In the genomic region with DNA sequence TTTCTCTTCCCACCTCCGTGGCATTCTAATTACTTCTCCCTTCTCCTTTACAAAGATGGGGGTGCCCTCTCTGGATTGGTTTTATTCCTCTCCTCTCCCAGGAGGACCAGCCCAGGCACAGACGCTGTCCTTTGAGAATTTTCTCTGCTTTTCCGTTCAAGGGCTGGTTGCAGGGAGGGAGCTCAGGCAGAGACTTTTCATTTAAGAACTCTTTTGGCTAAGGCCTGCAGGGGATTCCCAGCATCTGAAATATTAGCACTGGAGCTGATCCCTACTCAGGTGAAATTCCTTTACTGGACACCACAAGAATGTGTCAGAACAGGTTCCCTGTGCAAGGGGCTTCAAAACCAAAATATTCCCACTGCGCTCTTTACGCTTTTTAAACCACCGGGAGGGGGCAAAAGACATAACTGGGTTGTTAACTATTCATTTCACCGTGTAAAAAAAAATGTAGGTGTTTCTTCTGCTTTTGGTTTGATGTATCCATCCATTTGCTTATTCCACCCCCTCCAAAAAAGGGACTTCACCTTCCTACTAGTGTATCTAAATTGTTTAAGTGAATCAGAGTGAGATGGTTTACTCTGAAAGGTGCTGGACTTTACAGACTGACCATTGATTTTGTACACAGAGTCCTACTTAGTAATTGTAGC, we compare ENCODE assay signal across 8 cellular contexts. TPM values are rescaled to one million over a fixed set of nuclear protein-coding genes. Genes with fewer than 3 reads are reported as not detected.
DNase-seq lines count a peak whose midpoint lies in the region; ATAC-seq and TF ChIP-seq lines count a peak whose summit lies in the region.

No MANE protein-coding gene starts in this region.

- H3K9ac ChIP-seq in DND-41 (ENCODE audit: low read depth, low read length) = peak overlapping the region; percentile 80

- ATAC-seq in DND-41 (ENCODE audit: insufficient read depth, low read depth) (no peak), GM18498 (IDR thresholded peaks at IDR 0.05; ENCODE audit: unreplicated experiment) (no peak)

- H3K9me3 Mint-ChIP-seq in activated naive CD4-positive, alpha-beta T cell treated with anti-CD3 and anti-CD28 coated beads, Interleukin-2, amount 10 ng/mL, durations not matched to agents 7 days and 5 days = no peaks in the 10 kb centered on the region
- peaks cover 4% of the 10 kb centered on the region for H3K9me3 Mint-ChIP-seq in glutamatergic neuron (ENCODE audit: unreplicated experiment)

- H3K4me3 Mint-ChIP-seq in activated naive CD4-positive, alpha-beta T cell treated with anti-CD3 and anti-CD28 coated beads, Interleukin-2, amount 10 ng/mL, durations not matched to agents 7 days and 5 days = peak overlapping the region; percentile 98
- H3K4me3 Mint-ChIP-seq in glutamatergic neuron (ENCODE audit: unreplicated experiment) = peak overlapping the region; percentile 93

- H3K4me3 ChIP-seq in DND-41 (ENCODE audit: low read depth in 1 of 2, low read length in 2 of 2) = peak overlapping the region; percentile 56 to 100
- H3K4me3 ChIP-seq in Jurkat, Clone E6-1 (ENCODE audit: low read length) = peak overlapping the region; percentile 77

- TF ChIP-seq CTCF in DND-41 (IDR thresholded peaks at IDR 0.05; ENCODE audit: borderline replicate concordance, extremely low read depth, low read length, poor library complexity, severe bottlenecking) (peak; percentile 15), glutamatergic neuron (IDR thresholded peaks at IDR 0.05; ENCODE audit: partially characterized antibody, unreplicated experiment) (no peak)

- H3K9me3 ChIP-seq in DND-41 (ENCODE audit: insufficient read depth, low read length, severe bottlenecking) = no peaks in the 10 kb centered on the region

- H3K4me2 ChIP-seq in DND-41 (ENCODE audit: insufficient read depth, low read length) = peak overlapping the region; percentile 67

- peak overlapping the region; percentile 100 for H2AFZ ChIP-seq in DND-41 (ENCODE audit: low read depth, low read length)

- peaks cover 66% of the 10 kb centered on the region for H3K79me2 ChIP-seq in DND-41 (ENCODE audit: insufficient read depth, low read length)

- H3K27ac Mint-ChIP-seq in activated naive CD4-positive, alpha-beta T cell treated with anti-CD3 and anti-CD28 coated beads, Interleukin-2, amount 10 ng/mL, durations not matched to agents 7 days and 5 days = peak overlapping the region; percentile 91
- peak overlapping the region; percentile 65 for H3K27ac Mint-ChIP-seq in glutamatergic neuron (ENCODE audit: unreplicated experiment)

- H4K20me1 ChIP-seq in DND-41 (ENCODE audit: insufficient read depth, low read length) = peaks cover 16% of the 10 kb centered on the region; the same call in 1 of the 2 replicates

- DNase-seq in DND-41 = peak; percentile 12
- DNase-seq in Jurkat, Clone E6-1 (ENCODE audit: low read depth, low spot score) = no peak
- peak; percentile 29 for DNase-seq in activated naive CD4-positive, alpha-beta T cell treated with anti-CD3 and anti-CD28 coated beads, Interleukin-2, amount 10 ng/mL, durations not matched to agents 7 days and 5 days
- DNase-seq in glutamatergic neuron = no peak
- peak; percentile 65 for DNase-seq in pons (ENCODE audit: low spot score)
- no peak for DNase-seq in stimulated activated CD8-positive, alpha-beta memory T cell treated with anti-CD3 and anti-CD28 coated beads, Interleukin-4, amount 100 ng/mL, for 48 hours
- DNase-seq in NCI-H128 (lab: John Stamatoyannopoulos, UW; ENCODE audit: unreplicated experiment) = no peak

- peak overlapping the region; percentile 82 for H3K27ac ChIP-seq in DND-41 (ENCODE audit: low read length)

- H3K4me1 Mint-ChIP-seq in activated naive CD4-positive, alpha-beta T cell treated with anti-CD3 and anti-CD28 coated beads, Interleukin-2, amount 10 ng/mL, durations not matched to agents 7 days and 5 days = peaks cover 44% of the 10 kb centered on the region
- peaks cover 18% of the 10 kb centered on the region for H3K4me1 Mint-ChIP-seq in glutamatergic neuron (ENCODE audit: low read depth, unreplicated experiment)

- CTCF ChIA-PET in activated naive CD4-positive, alpha-beta T cell treated with anti-CD3 and anti-CD28 coated beads, Interleukin-2, amount 10 ng/mL, durations not matched to agents 7 days and 5 days (lab: Charles Lee) = interaction anchor here (1.4 kb wide), 2 partner anchors 10 to 11 kb away, joined by 3 to 5 read pairs; no protein-coding TSS in a partner anchor

- H3K27me3 ChIP-seq in DND-41 (ENCODE audit: insufficient read depth, low read length, poor library complexity) = no peaks in the 10 kb centered on the region

- H3K4me1 ChIP-seq in DND-41 (ENCODE audit: insufficient read depth, low read length) = peaks cover 42% of the 10 kb centered on the region

- H3K36me3 ChIP-seq in DND-41 (ENCODE audit: insufficient read depth, low read length) = peaks cover 9% of the 10 kb centered on the region

- peaks cover 6% of the 10 kb centered on the region for H3K36me3 Mint-ChIP-seq in activated naive CD4-positive, alpha-beta T cell treated with anti-CD3 and anti-CD28 coated beads, Interleukin-2, amount 10 ng/mL, durations not matched to agents 7 days and 5 days
- H3K36me3 Mint-ChIP-seq in glutamatergic neuron (ENCODE audit: unreplicated experiment) = no peaks in the 10 kb centered on the region

- no peaks in the 10 kb centered on the region for H3K27me3 Mint-ChIP-seq in activated naive CD4-positive, alpha-beta T cell treated with anti-CD3 and anti-CD28 coated beads, Interleukin-2, amount 10 ng/mL, durations not matched to agents 7 days and 5 days
- peaks cover 3% of the 10 kb centered on the region for H3K27me3 Mint-ChIP-seq in glutamatergic neuron (ENCODE audit: unreplicated experiment)

RNA-seq across cellular contexts. Expression of gene NFAT5, which starts 1.4 kb away (rescaled TPM):
- 1.8 TPM for polyA plus RNA-seq in Jurkat, Clone E6-1 (2012; ENCODE audit: insufficient read depth, insufficient read length)
- 26.3 TPM for total RNA-seq in glutamatergic neuron (ENCODE audit: unreplicated experiment)

Comparison
In these comparisons a context has a peak if more than half of its experiments do, and no peak if none do; other contexts are left out.
1. DNase-seq: peak in DND-41 (single experiment), activated naive CD4-positive, alpha-beta T cell treated with anti-CD3 and anti-CD28 coated beads, Interleukin-2, amount 10 ng/mL, durations not matched to agents 7 days and 5 days (single experiment) and pons (single experiment); none in Jurkat, Clone E6-1 (single experiment), glutamatergic neuron (single experiment), stimulated activated CD8-positive, alpha-beta memory T cell treated with anti-CD3 and anti-CD28 coated beads, Interleukin-4, amount 100 ng/mL, for 48 hours (single experiment) and NCI-H128 (single experiment).